8 cellular contexts compared by ENCODE assay signal in genomic region chr12:26017484-26018211, GRCh38. TPM values are rescaled to one million over a fixed set of nuclear protein-coding genes. Genes with fewer than 3 reads are reported as not detected.
DNase-seq lines count a peak whose midpoint lies in the region; ATAC-seq, FAIRE-seq and TF ChIP-seq lines count a peak whose summit lies in the region.

No MANE protein-coding gene starts in this region.

- H4K20me1 ChIP-seq in SU-DHL-6 (ENCODE audit: low read depth, low read length) = no peaks in the 10 kb centered on the region

- peaks cover 20% of the 10 kb centered on the region for H3K4me1 ChIP-seq in cardiac muscle cell (ENCODE audit: low read depth)

- H3K4me2 ChIP-seq in SU-DHL-6 (ENCODE audit: low read depth, low read length, poor library complexity, severe bottlenecking) = no peak overlapping the region

- no peaks in the 10 kb centered on the region for H3F3A ChIP-seq in SU-DHL-6 (ENCODE audit: insufficient read depth)

- no peaks in the 10 kb centered on the region for H3K9me2 ChIP-seq in SU-DHL-6 (replicated peaks; ENCODE audit: insufficient read depth, low read length)

- H3K27me3 ChIP-seq in SU-DHL-6 (ENCODE audit: low read length) (no peaks in the 10 kb centered on the region), cardiac muscle cell (no peaks in the 10 kb centered on the region)

- FAIRE-seq in H54 (lab: Jason Lieb, UNC) = peak; percentile 83

- H3K36me3 ChIP-seq in SU-DHL-6 (ENCODE audit: low read length) (no peaks in the 10 kb centered on the region), cardiac muscle cell (no peaks in the 10 kb centered on the region)

- no peak overlapping the region for H3K4me3 ChIP-seq in SU-DHL-6 (ENCODE audit: insufficient read depth, low read length, poor library complexity, severe bottlenecking)
- no peak overlapping the region for H3K4me3 ChIP-seq in cardiac muscle cell

- H3K9ac ChIP-seq in SU-DHL-6 (ENCODE audit: low read length) = no peak overlapping the region

- TF ChIP-seq POLR2A in H54 (IDR thresholded peaks at IDR 0.05; ENCODE audit: low read depth, low read length) = no peak

- no peaks in the 10 kb centered on the region for H3K79me2 ChIP-seq in SU-DHL-6 (ENCODE audit: insufficient read depth, low read length)

- DNase-seq in H54 (ENCODE audit: insufficient read length, low spot score) (no peak), cardiac muscle cell (ENCODE audit: low read depth in 1 of 2, low spot score in 1 of 2) (peak; percentile 53 to 58), hepatic stellate cell (ENCODE audit: low spot score) (no peak), 8988T (no peak)
- peak; percentile 24 for DNase-seq in stimulated activated naive CD8-positive, alpha-beta T cell treated with anti-CD3 and anti-CD28 coated beads, Interleukin-15, Interleukin-2, amounts not matched to agents 100 U/mL and 50 U/mL, for 24 hours

- H2AFZ ChIP-seq in SU-DHL-6 (ENCODE audit: low read depth, low read length, severe bottlenecking) = no peak overlapping the region

- H3K27ac ChIP-seq in C4-2B (no peak overlapping the region), SU-DHL-6 (ENCODE audit: low read depth, low read length) (no peak overlapping the region), cardiac muscle cell (peak overlapping the region; percentile 64)

- no peak for ATAC-seq in stimulated activated naive CD8-positive, alpha-beta T cell treated with anti-CD3 and anti-CD28 coated beads, Interleukin-15, Interleukin-2, amounts not matched to agents 100 U/mL and 50 U/mL, for 24 hours
- ATAC-seq in HG03175 (IDR thresholded peaks at IDR 0.05; ENCODE audit: unreplicated experiment) = no peak

- H3K9me3 ChIP-seq in SU-DHL-6 (ENCODE audit: insufficient read depth, low read length) (no peaks in the 10 kb centered on the region), cardiac muscle cell (ENCODE audit: low read depth) (no peaks in the 10 kb centered on the region)

- peak; percentile 86 for TF ChIP-seq CTCF in C4-2B (conservative IDR thresholded peaks at IDR 0.05)
- peak; percentile 55 for TF ChIP-seq CTCF in SU-DHL-6 (IDR thresholded peaks at IDR 0.05; ENCODE audit: insufficient read depth, low read length, poor library complexity, severe bottlenecking)
- TF ChIP-seq CTCF in cardiac muscle cell (IDR thresholded peaks at IDR 0.05; ENCODE audit: low read depth, low read length) = peak; percentile 63

RNA-seq across cellular contexts. Expression of gene RASSF8, which starts 59.2 kb away (rescaled TPM):
- 30.6 and 56.4 TPM in 2 replicates for total RNA-seq in cardiac muscle cell
- 25.2 and 28.7 TPM in 2 replicates for polyA plus RNA-seq in cardiac muscle cell

Comparison
In these comparisons a context has a peak if more than half of its experiments do, and no peak if none do; other contexts are left out.
1. DNase-seq: peak in cardiac muscle cell (2 of 2) and stimulated activated naive CD8-positive, alpha-beta T cell treated with anti-CD3 and anti-CD28 coated beads, Interleukin-15, Interleukin-2, amounts not matched to agents 100 U/mL and 50 U/mL, for 24 hours (single experiment); none in H54 (single experiment), hepatic stellate cell (single experiment) and 8988T (single experiment).
2. Peak in every context shown above with its lines, with median percentiles within 50 percentile points of each other: CTCF ChIP-seq.